In genomic region chr3:64928683-64929082, GRCh38 we compare ENCODE assay signal across 12 cellular contexts.
DNase-seq lines count a peak whose midpoint lies in the region; ATAC-seq and TF ChIP-seq lines count a peak whose summit lies in the region.
"Had no signal": no experiment of that assay in that cellular context is flagged by ENCODE, and none has a peak within 500 bp of the region (broad histone marks: within the 10 kb centered on the region; RNA-seq: fewer than 3 reads in every experiment).

No MANE protein-coding gene starts in this region.

- no peak for TF ChIP-seq POLR2A in gastrocnemius medialis (IDR thresholded peaks at IDR 0.05)

- ATAC-seq in gastrocnemius medialis: peak; percentile 48 to 66
- no peak for ATAC-seq in HG03280 (IDR thresholded peaks at IDR 0.05; ENCODE audit: unreplicated experiment)
- ATAC-seq: CD8-positive, alpha-beta T cell; HCT116 had no signal

- no peaks in the 10 kb centered on the region for H3K9me3 ChIP-seq in gastrocnemius medialis

- TF ChIP-seq CTCF in choroid plexus epithelial cell (conservative IDR thresholded peaks at IDR 0.05; ENCODE audit: low read depth, low read length) (peak; percentile 14), gastrocnemius medialis (IDR thresholded peaks at IDR 0.05 in 4 of 5, conservative IDR thresholded peaks at IDR 0.05 in 1 of 5) (no peak)

- peaks cover 0 to 4% of the 10 kb centered on the region in 2 donors for H3K4me1 ChIP-seq in gastrocnemius medialis

- H3K4me3 ChIP-seq in choroid plexus epithelial cell (ENCODE audit: low read depth, low read length): no peak overlapping the region
- no peak overlapping the region for H3K4me3 ChIP-seq in gastrocnemius medialis

- DNase-seq in choroid plexus epithelial cell (ENCODE audit: low read depth) (no peak), dermis microvascular lymphatic vessel endothelial cell (ENCODE audit: low read depth in 2 of 2) (peak; percentile 71 to 85), kidney tubule cell (ENCODE audit: low spot score) (peak; percentile 66), gastrocnemius medialis (no peak), NCI-H1105 treated with DMSO at 0.1 percent for 48 hours (lab: John Stamatoyannopoulos, UW) (no peak)
- DNase-seq: CD8-positive, alpha-beta T cell; COR-L47; DMS153; DMS79 treated with DMSO at 0.1 percent for 48 hours; EL had no signal

- no peaks in the 10 kb centered on the region for H3K36me3 ChIP-seq in gastrocnemius medialis

- intact Hi-C loops in gastrocnemius medialis (cut with DNase I; ENCODE audit: low total_unique reads): no loop called here

- in situ Hi-C loops in gastrocnemius medialis (cut with MboI; ENCODE audit: low sequenced_read_pairs in 4 of 4): no loop called here

- peak overlapping the region in 2 of 4 donors; percentile 8 to 30 for H3K27ac ChIP-seq in gastrocnemius medialis

- H3K27me3 ChIP-seq in gastrocnemius medialis: no peaks in the 10 kb centered on the region

Comparison
In these comparisons a context has a peak if more than half of its experiments do, and no peak if none do; other contexts are left out.
1. DNase-seq: peak in dermis microvascular lymphatic vessel endothelial cell (2 of 2) and kidney tubule cell (single experiment); none in choroid plexus epithelial cell (single experiment), gastrocnemius medialis (0 of 2) and NCI-H1105 treated with DMSO at 0.1 percent for 48 hours (single experiment).